Comparison of ENCODE assay signal across 1 cellular context in the genomic region with DNA sequence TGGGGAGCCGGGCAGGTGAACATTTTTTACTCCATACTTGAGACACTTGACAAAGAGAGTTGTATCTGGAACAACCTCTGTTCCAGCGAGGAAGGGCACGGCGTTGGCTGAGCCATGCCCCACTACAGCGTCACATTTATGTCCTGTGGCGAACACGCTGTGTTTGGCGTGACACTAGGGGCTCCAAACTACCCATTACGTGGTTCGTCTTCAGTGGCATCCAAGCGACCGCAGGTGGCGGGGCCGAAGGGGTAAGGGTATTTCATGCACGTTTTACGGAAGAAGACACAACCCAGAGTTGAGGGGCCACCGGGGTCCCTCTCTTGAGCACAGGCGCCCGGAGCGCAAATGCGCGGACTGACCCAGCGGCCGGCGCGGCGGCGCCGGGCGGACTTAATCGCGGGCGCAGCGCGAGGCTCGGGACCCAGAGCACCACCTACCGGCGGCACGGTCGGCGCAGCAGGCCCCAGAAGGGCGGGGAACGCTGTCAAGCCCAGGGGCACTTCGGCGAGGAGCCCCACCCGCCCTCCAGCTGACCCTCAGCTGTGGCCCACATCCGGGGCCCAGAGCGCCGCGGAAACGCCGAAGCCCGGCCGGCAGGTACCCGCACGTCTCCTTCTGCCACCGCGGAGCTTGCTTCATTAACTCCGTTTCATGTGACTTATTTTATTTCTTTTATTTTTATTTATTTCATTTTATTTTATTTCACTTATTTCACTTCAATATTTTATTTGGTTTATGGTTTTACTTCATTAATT.
TF ChIP-seq lines count a peak whose summit lies in the region.

No MANE protein-coding gene starts in this region.

TF ChIP-seq in K562, 482 proteins besides CTCF, POLR2A, EP300 and RAD21 (continued from another document and continues in another):
- TF ChIP-seq ZNF431 (CRISPR knock-in tag; IDR thresholded peaks at IDR 0.05) (peak; percentile 52; the same call in 1 of the 2 replicates), POLR2H (tag; IDR thresholded peaks at IDR 0.05; ENCODE audit: low read depth) (no peak), ZKSCAN3 (CRISPR knock-in tag; IDR thresholded peaks at IDR 0.05) (no peak), ZNF764 (CRISPR knock-in tag; IDR thresholded peaks at IDR 0.05; ENCODE audit: low read depth) (peak; percentile 61; the same call in 1 of the 2 replicates), MYNN (IDR thresholded peaks at IDR 0.05) (peak; percentile 63; the same call in 1 of the 2 replicates), MYNN (CRISPR knock-in tag; IDR thresholded peaks at IDR 0.05) (no peak), ZNF778 (CRISPR knock-in tag; IDR thresholded peaks at IDR 0.05) (no peak), FOXA1 (IDR thresholded peaks at IDR 0.05; ENCODE audit: borderline replicate concordance) (no peak), ZSCAN29 (IDR thresholded peaks at IDR 0.05) (no peak), DMBX1 (CRISPR knock-in tag; IDR thresholded peaks at IDR 0.05; ENCODE audit: borderline replicate concordance) (no peak; the same call in 1 of the 2 replicates), POLR2G (IDR thresholded peaks at IDR 0.05; ENCODE audit: low read depth, low read length) (peak; percentile 83), KAT8 (IDR thresholded peaks at IDR 0.05; ENCODE audit: low read depth) (no peak), FOXA3 (CRISPR knock-in tag; conservative IDR thresholded peaks at IDR 0.05 in 1 of 2, IDR thresholded peaks at IDR 0.05 in 1 of 2) (no peak), PCBP1 (IDR thresholded peaks at IDR 0.05; ENCODE audit: low read depth, low read length, poor library complexity, severe bottlenecking) (peak; percentile 89), RB1 (IDR thresholded peaks at IDR 0.05; ENCODE audit: low read depth) (peak; percentile 99), MIER1 (IDR thresholded peaks at IDR 0.05; ENCODE audit: low read depth) (no peak), ZNF197 (CRISPR knock-in tag; IDR thresholded peaks at IDR 0.05; ENCODE audit: low read depth) (no peak), KLF1 (tag; IDR thresholded peaks at IDR 0.05) (no peak), MTA2 (IDR thresholded peaks at IDR 0.05; ENCODE audit: low read depth) (0 out of 2 replicates have a peak, but pooled peaks have one; percentile 6), ELF4 (CRISPR knock-in tag; IDR thresholded peaks at IDR 0.05) (no peak)
- TF ChIP-seq, protein P1, sequence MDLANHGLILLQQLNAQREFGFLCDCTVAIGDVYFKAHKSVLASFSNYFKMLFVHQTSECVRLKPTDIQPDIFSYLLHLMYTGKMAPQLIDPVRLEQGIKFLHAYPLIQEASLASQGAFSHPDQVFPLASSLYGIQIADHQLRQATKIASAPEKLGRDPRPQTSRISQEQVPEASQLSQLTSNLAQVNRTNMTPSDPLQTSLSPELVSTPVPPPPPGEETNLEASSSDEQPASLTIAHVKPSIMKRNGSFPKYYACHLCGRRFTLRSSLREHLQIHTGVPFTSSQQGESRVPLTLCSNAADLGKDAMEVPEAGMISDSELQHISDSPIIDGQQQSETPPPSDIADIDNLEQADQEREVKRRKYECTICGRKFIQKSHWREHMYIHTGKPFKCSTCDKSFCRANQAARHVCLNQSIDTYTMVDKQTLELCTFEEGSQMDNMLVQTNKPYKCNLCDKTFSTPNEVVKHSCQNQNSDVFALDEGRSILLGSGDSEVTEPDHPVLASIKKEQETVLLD (IDR thresholded peaks at IDR 0.05), result peak; percentile 71
- TF ChIP-seq, protein P2, sequence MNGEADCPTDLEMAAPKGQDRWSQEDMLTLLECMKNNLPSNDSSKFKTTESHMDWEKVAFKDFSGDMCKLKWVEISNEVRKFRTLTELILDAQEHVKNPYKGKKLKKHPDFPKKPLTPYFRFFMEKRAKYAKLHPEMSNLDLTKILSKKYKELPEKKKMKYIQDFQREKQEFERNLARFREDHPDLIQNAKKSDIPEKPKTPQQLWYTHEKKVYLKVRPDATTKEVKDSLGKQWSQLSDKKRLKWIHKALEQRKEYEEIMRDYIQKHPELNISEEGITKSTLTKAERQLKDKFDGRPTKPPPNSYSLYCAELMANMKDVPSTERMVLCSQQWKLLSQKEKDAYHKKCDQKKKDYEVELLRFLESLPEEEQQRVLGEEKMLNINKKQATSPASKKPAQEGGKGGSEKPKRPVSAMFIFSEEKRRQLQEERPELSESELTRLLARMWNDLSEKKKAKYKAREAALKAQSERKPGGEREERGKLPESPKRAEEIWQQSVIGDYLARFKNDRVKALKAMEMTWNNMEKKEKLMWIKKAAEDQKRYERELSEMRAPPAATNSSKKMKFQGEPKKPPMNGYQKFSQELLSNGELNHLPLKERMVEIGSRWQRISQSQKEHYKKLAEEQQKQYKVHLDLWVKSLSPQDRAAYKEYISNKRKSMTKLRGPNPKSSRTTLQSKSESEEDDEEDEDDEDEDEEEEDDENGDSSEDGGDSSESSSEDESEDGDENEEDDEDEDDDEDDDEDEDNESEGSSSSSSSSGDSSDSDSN (IDR thresholded peaks at IDR 0.05; ENCODE audit: borderline replicate concordance in 1 of 2, low read depth in 2 of 2, low read length in 2 of 2), result peak in 1 of 2 experiments; percentile 80; a peak in 2 of 4 replicates
- TF ChIP-seq, protein P3, sequence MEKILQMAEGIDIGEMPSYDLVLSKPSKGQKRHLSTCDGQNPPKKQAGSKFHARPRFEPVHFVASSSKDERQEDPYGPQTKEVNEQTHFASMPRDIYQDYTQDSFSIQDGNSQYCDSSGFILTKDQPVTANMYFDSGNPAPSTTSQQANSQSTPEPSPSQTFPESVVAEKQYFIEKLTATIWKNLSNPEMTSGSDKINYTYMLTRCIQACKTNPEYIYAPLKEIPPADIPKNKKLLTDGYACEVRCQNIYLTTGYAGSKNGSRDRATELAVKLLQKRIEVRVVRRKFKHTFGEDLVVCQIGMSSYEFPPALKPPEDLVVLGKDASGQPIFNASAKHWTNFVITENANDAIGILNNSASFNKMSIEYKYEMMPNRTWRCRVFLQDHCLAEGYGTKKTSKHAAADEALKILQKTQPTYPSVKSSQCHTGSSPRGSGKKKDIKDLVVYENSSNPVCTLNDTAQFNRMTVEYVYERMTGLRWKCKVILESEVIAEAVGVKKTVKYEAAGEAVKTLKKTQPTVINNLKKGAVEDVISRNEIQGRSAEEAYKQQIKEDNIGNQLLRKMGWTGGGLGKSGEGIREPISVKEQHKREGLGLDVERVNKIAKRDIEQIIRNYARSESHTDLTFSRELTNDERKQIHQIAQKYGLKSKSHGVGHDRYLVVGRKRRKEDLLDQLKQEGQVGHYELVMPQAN (IDR thresholded peaks at IDR 0.05; ENCODE audit: borderline replicate concordance), result no peak; the same call in 1 of the 2 replicates
- TF ChIP-seq, protein P4, sequence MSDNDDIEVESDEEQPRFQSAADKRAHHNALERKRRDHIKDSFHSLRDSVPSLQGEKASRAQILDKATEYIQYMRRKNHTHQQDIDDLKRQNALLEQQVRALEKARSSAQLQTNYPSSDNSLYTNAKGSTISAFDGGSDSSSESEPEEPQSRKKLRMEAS (CRISPR knock-in tag; IDR thresholded peaks at IDR 0.05), result peak; percentile 76
- TF ChIP-seq, protein P5, sequence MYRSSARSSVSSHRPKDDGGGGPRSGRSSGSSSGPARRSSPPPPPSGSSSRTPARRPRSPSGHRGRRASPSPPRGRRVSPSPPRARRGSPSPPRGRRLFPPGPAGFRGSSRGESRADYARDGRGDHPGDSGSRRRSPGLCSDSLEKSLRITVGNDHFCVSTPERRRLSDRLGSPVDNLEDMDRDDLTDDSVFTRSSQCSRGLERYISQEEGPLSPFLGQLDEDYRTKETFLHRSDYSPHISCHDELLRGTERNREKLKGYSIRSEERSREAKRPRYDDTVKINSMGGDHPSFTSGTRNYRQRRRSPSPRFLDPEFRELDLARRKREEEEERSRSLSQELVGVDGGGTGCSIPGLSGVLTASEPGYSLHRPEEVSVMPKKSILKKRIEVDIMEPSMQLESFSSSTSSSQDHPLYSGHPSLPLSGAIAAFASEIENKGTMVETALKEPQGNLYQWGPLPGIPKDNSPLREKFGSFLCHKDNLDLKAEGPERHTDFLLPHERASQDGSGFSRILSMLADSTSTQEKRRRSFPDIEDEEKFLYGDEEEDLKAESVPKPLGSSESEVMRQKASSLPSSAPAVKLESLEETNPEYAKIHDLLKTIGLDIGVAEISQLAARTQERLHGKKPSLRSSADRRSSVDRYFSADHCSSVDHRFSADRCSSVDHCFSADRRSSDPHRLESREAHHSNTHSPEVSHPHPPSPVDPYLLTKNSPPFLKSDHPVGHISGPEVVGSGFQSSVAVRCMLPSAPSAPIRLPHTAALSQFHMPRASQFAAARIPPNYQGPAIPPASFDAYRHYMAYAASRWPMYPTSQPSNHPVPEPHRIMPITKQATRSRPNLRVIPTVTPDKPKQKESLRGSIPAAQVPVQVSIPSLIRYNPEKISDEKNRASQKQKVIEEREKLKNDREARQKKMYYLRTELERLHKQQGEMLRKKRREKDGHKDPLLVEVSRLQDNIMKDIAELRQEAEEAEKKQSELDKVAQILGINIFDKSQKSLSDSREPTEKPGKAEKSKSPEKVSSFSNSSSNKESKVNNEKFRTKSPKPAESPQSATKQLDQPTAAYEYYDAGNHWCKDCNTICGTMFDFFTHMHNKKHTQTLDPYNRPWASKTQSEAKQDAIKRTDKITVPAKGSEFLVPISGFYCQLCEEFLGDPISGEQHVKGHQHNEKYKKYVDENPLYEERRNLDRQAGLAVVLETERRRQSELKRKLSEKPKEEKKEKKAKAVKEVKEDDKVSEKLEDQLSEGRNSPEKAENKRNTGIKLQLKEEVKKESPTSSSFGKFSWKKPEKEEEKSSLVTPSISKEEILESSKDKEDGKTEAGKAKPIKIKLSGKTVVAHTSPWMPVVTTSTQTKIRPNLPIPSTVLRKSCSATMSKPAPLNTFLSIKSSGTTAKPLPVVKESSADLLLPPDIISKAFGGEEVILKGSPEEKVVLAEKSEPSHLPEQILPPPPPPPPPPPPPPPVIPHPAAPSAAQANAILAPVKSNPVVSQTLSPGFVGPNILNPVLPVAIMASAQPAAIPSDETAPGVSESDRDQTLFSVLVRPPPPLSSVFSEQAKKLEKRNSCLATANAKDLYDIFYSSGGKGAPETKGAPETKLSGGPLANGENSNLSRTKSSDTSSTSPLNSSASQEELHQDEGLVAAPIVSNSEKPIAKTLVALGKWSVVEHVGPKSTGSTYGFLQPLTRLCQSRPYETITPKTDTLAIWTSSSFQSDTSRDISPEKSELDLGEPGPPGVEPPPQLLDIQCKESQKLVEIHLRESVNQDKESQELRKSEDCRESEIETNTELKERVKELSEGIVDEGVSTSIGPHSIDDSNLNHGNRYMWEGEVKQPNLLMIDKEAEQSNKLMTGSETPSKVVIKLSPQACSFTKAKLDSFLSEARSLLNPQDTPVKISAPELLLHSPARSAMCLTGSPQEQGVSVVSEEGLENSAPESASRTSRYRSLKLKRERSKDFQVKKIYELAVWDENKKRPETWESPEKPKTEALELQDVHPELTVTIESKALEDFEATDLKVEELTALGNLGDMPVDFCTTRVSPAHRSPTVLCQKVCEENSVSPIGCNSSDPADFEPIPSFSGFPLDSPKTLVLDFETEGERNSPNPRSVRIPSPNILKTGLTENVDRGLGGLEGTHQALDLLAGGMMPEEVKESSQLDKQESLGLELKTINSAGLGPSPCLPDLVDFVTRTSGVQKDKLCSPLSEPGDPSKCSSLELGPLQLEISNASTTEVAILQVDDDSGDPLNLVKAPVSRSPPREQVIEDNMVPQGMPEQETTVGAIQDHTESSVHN (IDR thresholded peaks at IDR 0.05; ENCODE audit: borderline replicate concordance in 1 of 2, low read depth in 1 of 2), result no peak
- TF ChIP-seq, protein P6, sequence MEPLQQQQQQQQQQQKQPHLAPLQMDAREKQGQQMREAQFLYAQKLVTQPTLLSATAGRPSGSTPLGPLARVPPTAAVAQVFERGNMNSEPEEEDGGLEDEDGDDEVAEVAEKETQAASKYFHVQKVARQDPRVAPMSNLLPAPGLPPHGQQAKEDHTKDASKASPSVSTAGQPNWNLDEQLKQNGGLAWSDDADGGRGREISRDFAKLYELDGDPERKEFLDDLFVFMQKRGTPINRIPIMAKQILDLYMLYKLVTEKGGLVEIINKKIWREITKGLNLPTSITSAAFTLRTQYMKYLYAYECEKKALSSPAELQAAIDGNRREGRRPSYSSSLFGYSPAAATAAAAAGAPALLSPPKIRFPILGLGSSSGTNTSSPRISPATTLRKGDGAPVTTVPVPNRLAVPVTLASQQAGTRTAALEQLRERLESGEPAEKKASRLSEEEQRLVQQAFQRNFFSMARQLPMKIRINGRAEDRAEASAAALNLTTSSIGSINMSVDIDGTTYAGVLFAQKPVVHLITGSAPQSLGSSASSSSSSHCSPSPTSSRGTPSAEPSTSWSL (CRISPR knock-in tag; IDR thresholded peaks at IDR 0.05; ENCODE audit: borderline replicate concordance), result no peak
